Comparison of ENCODE assay signal across 31 cellular contexts in the genomic region with DNA sequence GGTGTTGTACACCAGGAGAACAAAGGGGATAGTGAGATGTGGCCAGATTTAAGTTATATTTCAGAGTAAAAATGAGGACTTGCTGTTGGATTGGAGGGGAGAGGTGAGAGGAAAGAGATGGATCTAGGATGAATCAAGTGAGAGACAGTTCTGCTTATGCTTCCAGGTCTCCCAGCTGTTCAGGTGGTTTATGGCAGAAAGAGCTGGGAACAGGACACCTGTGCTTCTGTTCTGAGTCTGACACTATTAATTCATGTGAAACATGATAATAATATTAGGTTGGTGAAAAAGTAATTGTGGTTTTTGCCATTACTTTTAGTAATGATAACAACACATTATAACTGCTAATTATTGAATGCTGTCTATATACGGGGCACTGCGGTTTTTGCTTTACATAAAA. TPM values are rescaled to one million over a fixed set of nuclear protein-coding genes. Genes with fewer than 3 reads are reported as not detected.
"Had no signal": no experiment of that assay in that cellular context is flagged by ENCODE, and none has a peak within 500 bp of the region (broad histone marks: within the 10 kb centered on the region; RNA-seq: fewer than 3 reads in every experiment).

No MANE protein-coding gene starts in this region.

- H3K27me3 ChIP-seq: stomach, suprapubic skin, testis, thyroid gland, tibial artery, tibial nerve, transverse colon, upper lobe of left lung, upper lobe of right lung, uterus, vagina had no signal

- ATAC-seq: stimulated activated effector memory CD8-positive, alpha-beta T cell treated with anti-CD3 and anti-CD28 coated beads, Interleukin-12 subunit alpha, Interleukin-12 subunit beta, amount 100 ng/mL, for 72 hours; stimulated activated memory B cell treated with anti-CD40 and anti-IgM and Interleukin-4, amounts not matched to agents 10 μg/mL and 1 μg/mL and 100 μg/mL, for 72 hours; stimulated activated naive B cell treated with anti-CD40 and anti-IgM and Interleukin-4, amounts not matched to agents 10 μg/mL and 1 μg/mL and 100 μg/mL, for 72 hours; stimulated activated naive CD8-positive, alpha-beta T cell treated with anti-CD3 and anti-CD28 coated beads, Interleukin-15, amount 100 ng/mL, for 72 hours; stimulated activated naive CD8-positive, alpha-beta T cell treated with anti-CD3 and anti-CD28 coated beads, Interleukin-15, Interleukin-2, amounts not matched to agents 100 U/mL and 50 U/mL, for 24 hours; upper lobe of right lung had no signal

- DNase-seq: stimulated activated CD4-positive, alpha-beta T cell treated with anti-CD3 and anti-CD28 coated beads, Interleukin-2, amount 100 ng/mL, for 48 hours; stimulated activated CD4-positive, alpha-beta T cell treated with anti-CD3 and anti-CD28 coated beads, Interleukin-4, amount 100 ng/mL, for 1 hour; stimulated activated CD4-positive, alpha-beta T cell treated with anti-CD3 and anti-CD28 coated beads, Interleukin-4, amount 100 ng/mL, for 24 hours; stimulated activated CD4-positive, alpha-beta T cell treated with anti-CD3 and anti-CD28 coated beads, Interleukin-4, amount 100 ng/mL, for 4 hours; stimulated activated CD8-positive, alpha-beta memory T cell treated with anti-CD3 and anti-CD28 coated beads, Interleukin-4, amount 100 ng/mL, for 48 hours; stimulated activated naive B cell treated with anti-CD40 and anti-IgM and Interleukin-4, amounts not matched to agents 10 μg/mL and 1 μg/mL and 100 μg/mL, for 72 hours; stimulated activated naive CD4-positive, alpha-beta T cell; stimulated activated naive CD4-positive, alpha-beta T cell treated with Interleukin-2 at 50 U/mL for 16 hours; stimulated activated naive CD8-positive, alpha-beta T cell treated with anti-CD3 and anti-CD28 coated beads, Interleukin-15, amount 100 ng/mL, for 72 hours; stimulated activated naive CD8-positive, alpha-beta T cell treated with anti-CD3 and anti-CD28 coated beads, Interleukin-15, Interleukin-2, amounts not matched to agents 100 U/mL and 50 U/mL, for 24 hours; stomach; substantia nigra; testis; thyroid gland; tibial artery; transverse colon; trophoblast cell; upper lobe of left lung; upper lobe of right lung; uterus had no signal

- H3K4me3 ChIP-seq: stomach, suprapubic skin, testis, thoracic aorta, thyroid gland, tibial artery, tibial nerve, transverse colon, upper lobe of left lung, upper lobe of right lung, uterus, vagina had no signal

- H3K4me1 ChIP-seq: suprapubic skin, testis, thyroid gland, tibial artery, tibial nerve, upper lobe of left lung, upper lobe of right lung, uterus, vagina had no signal

- H3K27ac ChIP-seq: stomach, suprapubic skin, testis, thoracic aorta, thyroid gland, tibial artery, tibial nerve, transverse colon, upper lobe of left lung, upper lobe of right lung, uterus, vagina had no signal

- FAIRE-seq: urothelium cell line had no signal

- H3K36me3 ChIP-seq: stomach, suprapubic skin, thoracic aorta, thyroid gland, tibial artery, tibial nerve, transverse colon, upper lobe of left lung, upper lobe of right lung, uterus, vagina had no signal

- H3K9me3 ChIP-seq: stomach, suprapubic skin, testis, thoracic aorta, thyroid gland, tibial artery, tibial nerve, transverse colon, upper lobe of left lung, upper lobe of right lung, uterus, vagina had no signal

RNA-seq across cellular contexts. Expression of a gene that starts 55.7 kb away (rescaled TPM):
- total RNA-seq: stomach, suprapubic skin, temporal lobe, thoracic aorta, thyroid gland, tibial nerve, transverse colon, upper lobe of left lung, upper lobe of right lung, ureter, urinary bladder, uterus, vagina had no signal
- polyA plus RNA-seq: stomach, thymus, urinary bladder had no signal
